Comparison of ENCODE assay signal across 8 cellular contexts in the genomic region with DNA sequence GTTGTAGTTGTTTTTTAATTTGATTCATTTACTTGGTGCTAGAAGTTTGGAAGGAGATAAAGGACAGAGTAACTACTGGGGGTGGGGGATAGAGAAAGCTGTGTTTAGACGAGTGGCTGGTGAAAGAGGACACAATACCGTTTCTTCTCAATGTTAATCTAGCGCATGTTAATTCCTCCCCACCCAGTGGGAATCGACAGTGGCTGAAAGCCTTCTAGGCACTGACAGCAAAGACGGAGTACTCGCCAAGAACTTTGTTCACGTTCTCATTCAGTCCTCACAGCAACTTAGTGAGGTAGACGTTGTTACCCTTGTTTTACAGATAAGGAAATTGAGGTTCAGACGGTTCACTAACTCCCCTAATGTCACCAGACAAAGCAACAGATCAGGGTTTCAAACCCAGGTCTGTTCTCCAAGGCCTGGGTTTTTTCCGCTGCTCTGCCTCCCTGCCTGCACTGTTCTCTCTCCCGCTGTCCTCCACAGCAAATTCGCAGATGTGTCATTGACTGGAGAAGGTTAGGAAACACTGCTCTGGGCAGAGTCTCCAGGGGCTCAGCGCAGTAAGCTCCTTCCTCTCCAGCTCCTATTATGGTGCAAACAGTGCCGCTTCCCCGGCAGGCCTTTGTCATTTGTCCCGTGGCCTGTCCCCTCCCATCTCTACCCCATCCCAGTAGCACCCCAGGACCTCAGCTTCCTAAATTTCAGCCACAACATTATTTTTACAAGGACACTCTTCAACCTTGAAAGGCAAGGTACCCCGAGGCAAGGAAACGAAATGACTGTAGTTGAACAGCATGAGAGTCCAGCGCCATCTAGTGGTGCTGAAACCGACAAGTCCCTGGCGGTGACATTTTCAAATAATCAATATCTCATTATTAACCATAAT. TPM values are rescaled to one million over a fixed set of nuclear protein-coding genes. Genes with fewer than 3 reads are reported as not detected.
A peak's percentile ranks its signal among the peaks of the same experiment; 100 is the strongest.
DNase-seq lines count a peak whose midpoint lies in the region; ATAC-seq, FAIRE-seq and TF ChIP-seq lines count a peak whose summit lies in the region.

No MANE protein-coding gene starts in this region.

- H3K79me2 ChIP-seq in astrocyte (ENCODE audit: insufficient read depth, low read length) = no peaks in the 10 kb centered on the region

- DNase-seq in GM13976 (ENCODE audit: low spot score) (peak; percentile 66), NCI-H1436 (lab: John Stamatoyannopoulos, UW) (peak; percentile 92), T-helper 2 cell (peak; percentile 16 to 77 (median 44)), astrocyte (ENCODE audit: low read depth) (peak; percentile 54), hippocampal formation (lab: John Stamatoyannopoulos, UW) (peak; percentile 61), pulmonary artery endothelial cell (ENCODE audit: low read depth, low spot score) (peak; percentile 17), urothelium cell line (ENCODE audit: low spot score) (peak; percentile 72)

- H3K4me2 ChIP-seq in astrocyte (ENCODE audit: low read length) = peak overlapping the region; percentile 86

- no peak for ATAC-seq in GM19328 (IDR thresholded peaks at IDR 0.05; ENCODE audit: unreplicated experiment)

- in situ Hi-C loops in GM13976 (cut with MboI; ENCODE audit: low sequenced_read_pairs, unreplicated experiment) = no loop called here

- peaks cover 2% of the 10 kb centered on the region for H3K36me3 ChIP-seq in astrocyte (ENCODE audit: insufficient read depth, low read length)

- H3K9ac ChIP-seq in astrocyte (ENCODE audit: low read length) = peak overlapping the region; percentile 41

- H3K27me3 ChIP-seq in astrocyte (ENCODE audit: insufficient read depth, low read length) = no peaks in the 10 kb centered on the region

- FAIRE-seq in astrocyte (lab: Jason Lieb, UNC) (no peak), urothelium cell line (lab: Jason Lieb, UNC) (peak; percentile 52)

- TF ChIP-seq CTCF in GM13976 (IDR thresholded peaks at IDR 0.05; ENCODE audit: borderline replicate concordance, control extremely low read depth, extremely low read depth, insufficient read depth, missing control alignments) = peak; percentile 74
- peak; percentile 96 for TF ChIP-seq CTCF in astrocyte (IDR thresholded peaks at IDR 0.05; ENCODE audit: insufficient read depth, low read depth, low read length)

- H3K4me3 Mint-ChIP-seq in astrocyte (ENCODE audit: unreplicated experiment) = no peak overlapping the region

- no peaks in the 10 kb centered on the region for H3K36me3 Mint-ChIP-seq in astrocyte (ENCODE audit: low read depth, unreplicated experiment)

- H4K20me1 ChIP-seq in astrocyte (ENCODE audit: insufficient read depth, low read length) = peaks cover 7% of the 10 kb centered on the region

- peak overlapping the region; percentile 48 for H3K4me3 ChIP-seq in astrocyte (ENCODE audit: insufficient read depth, low read depth, low read length)

- no peaks in the 10 kb centered on the region for H3K4me1 Mint-ChIP-seq in astrocyte (ENCODE audit: low read depth, unreplicated experiment)

- peaks cover 3% of the 10 kb centered on the region for H3K27me3 Mint-ChIP-seq in astrocyte (ENCODE audit: low read depth, unreplicated experiment)

- H3K27ac ChIP-seq in astrocyte (ENCODE audit: low read depth, low read length) = no peak overlapping the region

- no peaks in the 10 kb centered on the region for H3K9me3 ChIP-seq in astrocyte (ENCODE audit: insufficient read depth, low read depth, low read length)

- H3K9me3 Mint-ChIP-seq in astrocyte (ENCODE audit: unreplicated experiment) = no peaks in the 10 kb centered on the region

- no peak overlapping the region for H3K27ac Mint-ChIP-seq in astrocyte (ENCODE audit: unreplicated experiment)

- H3K4me1 ChIP-seq in astrocyte (ENCODE audit: insufficient read depth, low read length) = no peaks in the 10 kb centered on the region

- H2AFZ ChIP-seq in astrocyte (ENCODE audit: low read depth, low read length) = peak overlapping the region; percentile 62

RNA-seq across cellular contexts. Expression of gene MRPS23, which starts 16.9 kb away (rescaled TPM):
- total RNA-seq in astrocyte (56.9 and 61.3 TPM in 2 replicates), pulmonary artery endothelial cell (34.4 and 46.7 TPM in 2 replicates)

Comparison
In these comparisons a context has a peak if more than half of its experiments do, and no peak if none do; other contexts are left out.
1. DNase-seq: peak in every context shown above with its lines; median percentile 92 in NCI-H1436; 72 in urothelium cell line; 66 in GM13976; 61 in hippocampal formation; 54 in astrocyte; 44 in T-helper 2 cell; 17 in pulmonary artery endothelial cell.